In genomic region chr2:144967971-144968370, GRCh38 we compare ENCODE assay signal across 24 cellular contexts.
"Had no signal": no experiment of that assay in that cellular context is flagged by ENCODE, and none has a peak within 500 bp of the region (broad histone marks: within the 10 kb centered on the region; RNA-seq: fewer than 3 reads in every experiment).

No MANE protein-coding gene starts in this region.

- H3K36me3 ChIP-seq: colonic mucosa, esophagus squamous epithelium, gastrocnemius medialis, heart right ventricle, left lung, lower lobe of right lung had no signal

- H3K4me3 ChIP-seq: colonic mucosa, esophagus squamous epithelium, gastrocnemius medialis, heart right ventricle, left lung, lower lobe of right lung, mucosa of descending colon had no signal

- ATAC-seq: effector memory CD8-positive, alpha-beta T cell; esophagus mucosa; gastrocnemius medialis; heart right ventricle; left cardiac atrium; left lung; left ventricle myocardium superior; lower lobe of right lung; mucosa of descending colon; naive thymus-derived CD8-positive, alpha-beta T cell had no signal

- H3K27me3 ChIP-seq: colonic mucosa, esophagus squamous epithelium, gastrocnemius medialis, heart right ventricle, left lung had no signal

- H3K4me1 ChIP-seq: colonic mucosa, esophagus squamous epithelium, gastrocnemius medialis, heart right ventricle, left lung, lower lobe of right lung had no signal

- DNase-seq: colonic mucosa; cortex of kidney; effector CD8-positive, alpha-beta T cell; effector memory CD8-positive, alpha-beta T cell; endodermal cell; erythroblast; esophagus squamous epithelium; foreskin fibroblast; foreskin melanocyte; gastrocnemius medialis; glutamatergic neuron; head of caudate nucleus; heart right ventricle; hippocampal formation; left cardiac atrium; left lung; left ventricle myocardium superior; lower lobe of right lung; mesenchymal stem cell; mucosa of descending colon; naive B cell; naive thymus-derived CD8-positive, alpha-beta T cell had no signal

- H3K9me3 ChIP-seq: colonic mucosa, gastrocnemius medialis, mucosa of descending colon had no signal

- H3K27ac ChIP-seq: colonic mucosa, epithelial cell of prostate, esophagus squamous epithelium, gastrocnemius medialis, heart right ventricle, left lung, lower lobe of right lung had no signal
